ENCODE assay signal across 22 cellular contexts in genomic region chr6:66638099-66638498, GRCh38.
"Had no signal": no experiment of that assay in that cellular context is flagged by ENCODE, and none has a peak within 500 bp of the region (broad histone marks: within the 10 kb centered on the region; RNA-seq: fewer than 3 reads in every experiment).

No MANE protein-coding gene starts in this region.

- H3K27me3 Mint-ChIP-seq: brain; natural killer cell treated with Interleukin-12 subunit alpha and Interleukin-12 subunit beta and Interleukin-15 and Interleukin-18, amount 100 ng/mL, for 72 hours; stimulated activated naive CD8-positive, alpha-beta T cell treated with anti-CD3 and anti-CD28 coated beads, Interleukin-15, amount 100 ng/mL, for 72 hours had no signal

- H3K4me1 Mint-ChIP-seq: brain; stimulated activated naive CD8-positive, alpha-beta T cell treated with anti-CD3 and anti-CD28 coated beads, Interleukin-15, amount 100 ng/mL, for 72 hours had no signal

- H3K27ac Mint-ChIP-seq: activated CD8-positive, alpha-beta T cell treated with anti-CD3 and anti-CD28 coated beads, Interleukin-2, amount 10 ng/mL, durations not matched to agents 7 days and 5 days; activated naive CD4-positive, alpha-beta T cell treated with anti-CD3 and anti-CD28 coated beads, Interleukin-2, amount 50 U/mL, for 72 hours; activated T-helper 1 cell treated with anti-CD3 and anti-CD28 coated beads, Interleukin-12 subunit alpha, Interleukin-12 subunit beta, Interleukin-2, Interleukin-4 antibody, amounts not matched to agents 30 ng/mL and 10 ng/mL and 1 ng/mL, durations not matched to agents 14 hours and 24 hours and 36 hours; brain; natural killer cell treated with Interleukin-12 subunit alpha and Interleukin-12 subunit beta and Interleukin-15 and Interleukin-18, amount 100 ng/mL, for 72 hours; stimulated activated naive CD8-positive, alpha-beta T cell treated with anti-CD3 and anti-CD28 coated beads, Interleukin-15, amount 100 ng/mL, for 72 hours had no signal

- DNase-seq: activated CD4-positive, alpha-beta T cell treated with anti-CD3 and anti-CD28 coated beads, Interleukin-2, amount 50 U/mL, for 1 hour; activated CD4-positive, CD25-positive, alpha-beta regulatory T cell treated with anti-CD3 and anti-CD28 coated beads, Interleukin-2, amount 50 U/mL, for 72 hours; activated CD8-positive, alpha-beta T cell treated with anti-CD3 and anti-CD28 coated beads, Interleukin-2, amount 10 ng/mL, durations not matched to agents 7 days and 5 days; activated gamma-delta T cell treated with Interleukin-2 at 50 U/mL for 16 hours; aorta; effector memory CD4-positive, alpha-beta T cell; foreskin keratinocyte; hippocampal formation; left ventricle myocardium superior; midbrain; ovary; psoas muscle; stimulated activated CD4-positive, alpha-beta T cell treated with anti-CD3 and anti-CD28 coated beads, Interleukin-12 subunit alpha, Interleukin-12 subunit beta, amount 100 ng/mL, for 4 hours; stimulated activated naive CD8-positive, alpha-beta T cell treated with anti-CD3 and anti-CD28 coated beads, Interleukin-15, amount 100 ng/mL, for 72 hours; WERI-Rb-1 had no signal

- H3K9me3 ChIP-seq: neutrophil, ovary had no signal

- H3K36me3 Mint-ChIP-seq: brain had no signal

- H3K27ac ChIP-seq: foreskin keratinocyte, neutrophil, ovary, psoas muscle, right atrium auricular region, tibial nerve, WERI-Rb-1 had no signal

- H3K36me3 ChIP-seq: neutrophil, ovary, right atrium auricular region, tibial nerve, WERI-Rb-1 had no signal

- ATAC-seq: activated CD8-positive, alpha-beta T cell treated with anti-CD3 and anti-CD28 coated beads, Interleukin-2, amount 10 ng/mL, durations not matched to agents 7 days and 5 days; activated naive CD4-positive, alpha-beta T cell treated with anti-CD3 and anti-CD28 coated beads, Interleukin-2, amount 50 U/mL, for 72 hours; foreskin keratinocyte; left ventricle myocardium superior; natural killer cell treated with Interleukin-12 subunit alpha and Interleukin-12 subunit beta and Interleukin-15 and Interleukin-18, amount 100 ng/mL, for 72 hours; psoas muscle; stimulated activated naive CD8-positive, alpha-beta T cell treated with anti-CD3 and anti-CD28 coated beads, Interleukin-15, amount 100 ng/mL, for 72 hours had no signal

- H3K4me3 Mint-ChIP-seq: activated CD8-positive, alpha-beta T cell treated with anti-CD3 and anti-CD28 coated beads, Interleukin-2, amount 10 ng/mL, durations not matched to agents 7 days and 5 days; activated T-helper 1 cell treated with anti-CD3 and anti-CD28 coated beads, Interleukin-12 subunit alpha, Interleukin-12 subunit beta, Interleukin-2, Interleukin-4 antibody, amounts not matched to agents 30 ng/mL and 10 ng/mL and 1 ng/mL, durations not matched to agents 14 hours and 24 hours and 36 hours; brain; natural killer cell treated with Interleukin-12 subunit alpha and Interleukin-12 subunit beta and Interleukin-15 and Interleukin-18, amount 100 ng/mL, for 72 hours; stimulated activated naive CD8-positive, alpha-beta T cell treated with anti-CD3 and anti-CD28 coated beads, Interleukin-15, amount 100 ng/mL, for 72 hours had no signal

- H3K4me1 ChIP-seq: foreskin keratinocyte, psoas muscle, right atrium auricular region, tibial nerve had no signal

- H3K4me3 ChIP-seq: ovary, psoas muscle, right atrium auricular region, tibial nerve had no signal
